1 cellular context compared by ENCODE assay signal in genomic region chr2:151827564-151828142, GRCh38.
TF ChIP-seq lines count a peak whose summit lies in the region.

No MANE protein-coding gene starts in this region.

TF ChIP-seq in GM12878, 131 proteins besides CTCF, POLR2A, EP300 and RAD21 (continued from another document):
- no peak for TF ChIP-seq TCF3 (IDR thresholded peaks at IDR 0.05; ENCODE audit: borderline replicate concordance, insufficient read depth, low read depth, low read length)
TF ChIP-seq in GM12878: peak in this region for 2.
